ENCODE assay signal across 2 cellular contexts in genomic region chr14:61438036-61438435, GRCh38.
A peak's percentile ranks its signal among the peaks of the same experiment; 100 is the strongest.
TF ChIP-seq lines count a peak whose summit lies in the region.

No MANE protein-coding gene starts in this region.

TF ChIP-seq in HCT116, 20 proteins besides CTCF, POLR2A, EP300 and RAD21 (continued from another document):
- TF ChIP-seq, protein P1, sequence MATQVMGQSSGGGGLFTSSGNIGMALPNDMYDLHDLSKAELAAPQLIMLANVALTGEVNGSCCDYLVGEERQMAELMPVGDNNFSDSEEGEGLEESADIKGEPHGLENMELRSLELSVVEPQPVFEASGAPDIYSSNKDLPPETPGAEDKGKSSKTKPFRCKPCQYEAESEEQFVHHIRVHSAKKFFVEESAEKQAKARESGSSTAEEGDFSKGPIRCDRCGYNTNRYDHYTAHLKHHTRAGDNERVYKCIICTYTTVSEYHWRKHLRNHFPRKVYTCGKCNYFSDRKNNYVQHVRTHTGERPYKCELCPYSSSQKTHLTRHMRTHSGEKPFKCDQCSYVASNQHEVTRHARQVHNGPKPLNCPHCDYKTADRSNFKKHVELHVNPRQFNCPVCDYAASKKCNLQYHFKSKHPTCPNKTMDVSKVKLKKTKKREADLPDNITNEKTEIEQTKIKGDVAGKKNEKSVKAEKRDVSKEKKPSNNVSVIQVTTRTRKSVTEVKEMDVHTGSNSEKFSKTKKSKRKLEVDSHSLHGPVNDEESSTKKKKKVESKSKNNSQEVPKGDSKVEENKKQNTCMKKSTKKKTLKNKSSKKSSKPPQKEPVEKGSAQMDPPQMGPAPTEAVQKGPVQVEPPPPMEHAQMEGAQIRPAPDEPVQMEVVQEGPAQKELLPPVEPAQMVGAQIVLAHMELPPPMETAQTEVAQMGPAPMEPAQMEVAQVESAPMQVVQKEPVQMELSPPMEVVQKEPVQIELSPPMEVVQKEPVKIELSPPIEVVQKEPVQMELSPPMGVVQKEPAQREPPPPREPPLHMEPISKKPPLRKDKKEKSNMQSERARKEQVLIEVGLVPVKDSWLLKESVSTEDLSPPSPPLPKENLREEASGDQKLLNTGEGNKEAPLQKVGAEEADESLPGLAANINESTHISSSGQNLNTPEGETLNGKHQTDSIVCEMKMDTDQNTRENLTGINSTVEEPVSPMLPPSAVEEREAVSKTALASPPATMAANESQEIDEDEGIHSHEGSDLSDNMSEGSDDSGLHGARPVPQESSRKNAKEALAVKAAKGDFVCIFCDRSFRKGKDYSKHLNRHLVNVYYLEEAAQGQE (IDR thresholded peaks at IDR 0.05; ENCODE audit: low read depth) = no peak
- TF ChIP-seq ZFX (IDR thresholded peaks at IDR 0.05) = no peak
- TF ChIP-seq YY1 (IDR thresholded peaks at IDR 0.05; ENCODE audit: extremely low read depth, insufficient replicate concordance, low read depth, low read length) = no peak
- TF ChIP-seq, protein P2, sequence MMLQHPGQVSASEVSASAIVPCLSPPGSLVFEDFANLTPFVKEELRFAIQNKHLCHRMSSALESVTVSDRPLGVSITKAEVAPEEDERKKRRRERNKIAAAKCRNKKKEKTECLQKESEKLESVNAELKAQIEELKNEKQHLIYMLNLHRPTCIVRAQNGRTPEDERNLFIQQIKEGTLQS (IDR thresholded peaks at IDR 0.05) = no peak
- no peak for TF ChIP-seq ZBTB33 (IDR thresholded peaks at IDR 0.05; ENCODE audit: extremely low read depth, insufficient replicate concordance, low read length)
- TF ChIP-seq EGR1 (IDR thresholded peaks at IDR 0.05; ENCODE audit: low read depth) = no peak
- TF ChIP-seq CBX3 (IDR thresholded peaks at IDR 0.05; ENCODE audit: low read depth) = no peak
- no peak for TF ChIP-seq MAX (IDR thresholded peaks at IDR 0.05)
- no peak for TF ChIP-seq ELF1 (IDR thresholded peaks at IDR 0.05; ENCODE audit: borderline replicate concordance, low read depth)
- no peak for TF ChIP-seq EZH2 (IDR thresholded peaks at IDR 0.05)

TF ChIP-seq in GM12878, 131 proteins besides CTCF, POLR2A, EP300 and RAD21 (continued from another document):
- TF ChIP-seq MLLT1 (IDR thresholded peaks at IDR 0.05) = peak; percentile 35; the same call in 1 of the 2 replicates
- no peak for TF ChIP-seq HDAC2 (IDR thresholded peaks at IDR 0.05)
- no peak for TF ChIP-seq ZNF207 (IDR thresholded peaks at IDR 0.05; ENCODE audit: borderline replicate concordance)
TF ChIP-seq in GM12878: peak in this region for 1.
